In the genomic region with DNA sequence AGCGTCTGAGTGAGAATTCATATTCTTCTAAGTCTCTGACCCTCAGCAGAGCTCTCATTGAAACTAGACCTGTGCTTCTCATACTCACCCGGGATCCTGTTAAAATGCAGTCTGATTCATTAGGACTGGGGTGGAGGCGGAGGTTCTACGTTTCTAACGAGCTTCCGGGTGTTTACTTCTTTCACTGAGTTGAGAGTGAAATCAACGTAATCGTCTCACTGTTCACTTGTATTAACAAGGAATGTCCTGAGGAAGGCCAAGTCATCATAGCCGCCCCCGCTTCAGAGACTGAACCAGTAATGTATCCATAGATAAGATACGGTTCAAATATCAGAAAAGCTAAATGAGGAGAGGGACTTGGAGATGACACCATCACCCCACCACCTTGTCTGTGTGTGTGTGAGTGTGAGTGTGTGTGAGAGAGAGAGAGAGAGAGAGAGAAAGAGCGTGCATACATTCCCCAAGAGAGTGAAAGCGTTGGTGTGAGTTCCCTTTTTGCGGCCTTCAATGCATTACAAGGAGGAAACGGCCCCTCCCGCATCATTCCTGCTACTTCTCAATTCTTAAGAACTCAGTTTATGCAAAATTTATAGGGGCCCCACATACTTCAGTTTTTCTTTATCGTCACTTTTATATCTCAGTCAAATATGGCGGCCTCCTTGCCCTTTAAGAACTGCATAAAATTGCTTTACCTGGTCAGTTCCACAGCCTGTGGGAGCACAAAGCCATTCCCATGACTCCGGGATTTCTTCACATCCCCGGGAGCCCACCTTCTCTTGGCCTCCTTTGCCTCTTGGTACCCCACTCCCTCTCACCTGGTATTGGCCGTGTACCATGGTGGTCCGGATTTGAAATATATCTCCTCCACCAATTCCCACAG, we compare ENCODE assay signal across 9 cellular contexts. TPM values are rescaled to one million over a fixed set of nuclear protein-coding genes. Genes with fewer than 3 reads are reported as not detected.
DNase-seq lines count a peak whose midpoint lies in the region; ATAC-seq and TF ChIP-seq lines count a peak whose summit lies in the region.
"Had no signal": no experiment of that assay in that cellular context is flagged by ENCODE, and none has a peak within 500 bp of the region (broad histone marks: within the 10 kb centered on the region; RNA-seq: fewer than 3 reads in every experiment).

No MANE protein-coding gene starts in this region.

- 0 out of 2 replicates have a peak, but pooled peaks cover 5% of the 10 kb centered on the region for H3K27me3 ChIP-seq in GM23248 (replicated peaks; ENCODE audit: insufficient read depth)

- 71 to 76% methylated on average over 22 of the region's 22 CpGs for WGBS in GM23248 (ENCODE audit: low coverage in 1 of 2, low lambda C conversion rate in 2 of 2, missing lambda C conversion rate in 2 of 2), 2 experiments

- ATAC-seq in GM18505 (IDR thresholded peaks at IDR 0.05; ENCODE audit: unreplicated experiment), result peak; percentile 82
- ATAC-seq in HG02870 (IDR thresholded peaks at IDR 0.05; ENCODE audit: unreplicated experiment), result peak; percentile 86
- ATAC-seq: HCT116 had no signal

- H3F3A ChIP-seq in GM23248 (ENCODE audit: insufficient read depth), result no peaks in the 10 kb centered on the region

- H2AFZ ChIP-seq in GM23248, result no peak overlapping the region

- no peaks in the 10 kb centered on the region for H3K9me3 ChIP-seq in GM23248 (ENCODE audit: low read depth)

- peak; percentile 95 for DNase-seq in SKM-1 (lab: John Stamatoyannopoulos, UW; ENCODE audit: unreplicated experiment)
- DNase-seq in central memory CD4-positive, alpha-beta T cell, result peak; percentile 45
- DNase-seq in stimulated activated CD4-positive, alpha-beta T cell treated with anti-CD3 and anti-CD28 coated beads, Interleukin-2, amount 100 ng/mL, for 48 hours, result peak; percentile 20 to 36
- no peak for DNase-seq in SHP77 treated with DMSO at 0.1 percent for 48 hours (lab: John Stamatoyannopoulos, UW)
- DNase-seq in AG08396 (ENCODE audit: low spot score), result no peak
- DNase-seq in GM23248, result no peak

- in situ Hi-C loops in GM23248 (cut with MboI), result no loop called here

- no peaks in the 10 kb centered on the region for H3K9me2 ChIP-seq in GM23248 (ENCODE audit: insufficient read depth)

- no peak overlapping the region for H3K27ac ChIP-seq in GM23248

- H4K20me1 ChIP-seq in GM23248 (ENCODE audit: insufficient read depth), result no peaks in the 10 kb centered on the region

- H3K4me3 ChIP-seq in GM23248, result no peak overlapping the region

- no peak overlapping the region for H3K9ac ChIP-seq in GM23248

- H3K4me2 ChIP-seq in GM23248 (ENCODE audit: unreplicated experiment), result no peak overlapping the region

- H3K4me1 ChIP-seq in GM23248 (ENCODE audit: insufficient read depth), result no peaks in the 10 kb centered on the region

- H3K79me2 ChIP-seq in GM23248 (ENCODE audit: insufficient read depth), result no peaks in the 10 kb centered on the region

- H3K36me3 ChIP-seq in GM23248 (ENCODE audit: low read depth), result no peaks in the 10 kb centered on the region

- peak; percentile 62 for TF ChIP-seq POLR2A in GM18505 (IDR thresholded peaks at IDR 0.05; ENCODE audit: borderline replicate concordance, extremely low read depth, insufficient read depth, insufficient read length)

RNA-seq across cellular contexts. Expression of a gene that starts 19.8 kb away (rescaled TPM):
- not detected in 2 replicates for total RNA-seq in GM23248 (2014; rRNA removed; shearing (Covaris generic))
- not detected in 2 replicates for polyA plus RNA-seq in GM23248 (2016; fragmentation: Nextera tagmentation; extraction: Ambion mirVana)

RNA-seq across cellular contexts. Expression of a gene that starts 32.4 kb away (rescaled TPM):
- total RNA-seq in GM23248 (2014; rRNA removed; shearing (Covaris generic)), result 63.1 and 87.3 TPM in 2 replicates
- polyA plus RNA-seq in GM23248 (2016; fragmentation: Nextera tagmentation; extraction: Ambion mirVana), result 71.7 and 74.5 TPM in 2 replicates

Comparison
In these comparisons a context has a peak if more than half of its experiments do, and no peak if none do; other contexts are left out.
1. DNase-seq: peak in SKM-1 (single experiment), central memory CD4-positive, alpha-beta T cell (single experiment) and stimulated activated CD4-positive, alpha-beta T cell treated with anti-CD3 and anti-CD28 coated beads, Interleukin-2, amount 100 ng/mL, for 48 hours (2 of 2); none in SHP77 treated with DMSO at 0.1 percent for 48 hours (single experiment), AG08396 (single experiment) and GM23248 (single experiment).